ENCODE assay signal across 2 cellular contexts in genomic region chr2:42914314-42914713, GRCh38.
A peak's percentile ranks its signal among the peaks of the same experiment; 100 is the strongest.
TF ChIP-seq lines count a peak whose summit lies in the region.

No MANE protein-coding gene starts in this region.

TF ChIP-seq in K562, 482 proteins besides CTCF, POLR2A, EP300 and RAD21:
- TF ChIP-seq, protein P1, sequence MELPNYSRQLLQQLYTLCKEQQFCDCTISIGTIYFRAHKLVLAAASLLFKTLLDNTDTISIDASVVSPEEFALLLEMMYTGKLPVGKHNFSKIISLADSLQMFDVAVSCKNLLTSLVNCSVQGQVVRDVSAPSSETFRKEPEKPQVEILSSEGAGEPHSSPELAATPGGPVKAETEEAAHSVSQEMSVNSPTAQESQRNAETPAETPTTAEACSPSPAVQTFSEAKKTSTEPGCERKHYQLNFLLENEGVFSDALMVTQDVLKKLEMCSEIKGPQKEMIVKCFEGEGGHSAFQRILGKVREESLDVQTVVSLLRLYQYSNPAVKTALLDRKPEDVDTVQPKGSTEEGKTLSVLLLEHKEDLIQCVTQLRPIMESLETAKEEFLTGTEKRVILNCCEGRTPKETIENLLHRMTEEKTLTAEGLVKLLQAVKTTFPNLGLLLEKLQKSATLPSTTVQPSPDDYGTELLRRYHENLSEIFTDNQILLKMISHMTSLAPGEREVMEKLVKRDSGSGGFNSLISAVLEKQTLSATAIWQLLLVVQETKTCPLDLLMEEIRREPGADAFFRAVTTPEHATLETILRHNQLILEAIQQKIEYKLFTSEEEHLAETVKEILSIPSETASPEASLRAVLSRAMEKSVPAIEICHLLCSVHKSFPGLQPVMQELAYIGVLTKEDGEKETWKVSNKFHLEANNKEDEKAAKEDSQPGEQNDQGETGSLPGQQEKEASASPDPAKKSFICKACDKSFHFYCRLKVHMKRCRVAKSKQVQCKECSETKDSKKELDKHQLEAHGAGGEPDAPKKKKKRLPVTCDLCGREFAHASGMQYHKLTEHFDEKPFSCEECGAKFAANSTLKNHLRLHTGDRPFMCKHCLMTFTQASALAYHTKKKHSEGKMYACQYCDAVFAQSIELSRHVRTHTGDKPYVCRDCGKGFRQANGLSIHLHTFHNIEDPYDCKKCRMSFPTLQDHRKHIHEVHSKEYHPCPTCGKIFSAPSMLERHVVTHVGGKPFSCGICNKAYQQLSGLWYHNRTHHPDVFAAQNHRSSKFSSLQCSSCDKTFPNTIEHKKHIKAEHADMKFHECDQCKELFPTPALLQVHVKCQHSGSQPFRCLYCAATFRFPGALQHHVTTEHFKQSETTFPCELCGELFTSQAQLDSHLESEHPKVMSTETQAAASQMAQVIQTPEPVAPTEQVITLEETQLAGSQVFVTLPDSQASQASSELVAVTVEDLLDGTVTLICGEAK (IDR thresholded peaks at IDR 0.05): peak; percentile 75
- TF ChIP-seq, protein P1 (CRISPR knock-in tag; IDR thresholded peaks at IDR 0.05): no peak
- TF ChIP-seq POLR3G (IDR thresholded peaks at IDR 0.05; ENCODE audit: extremely low read depth, insufficient read length, insufficient replicate concordance): no peak
- TF ChIP-seq, protein P2, sequence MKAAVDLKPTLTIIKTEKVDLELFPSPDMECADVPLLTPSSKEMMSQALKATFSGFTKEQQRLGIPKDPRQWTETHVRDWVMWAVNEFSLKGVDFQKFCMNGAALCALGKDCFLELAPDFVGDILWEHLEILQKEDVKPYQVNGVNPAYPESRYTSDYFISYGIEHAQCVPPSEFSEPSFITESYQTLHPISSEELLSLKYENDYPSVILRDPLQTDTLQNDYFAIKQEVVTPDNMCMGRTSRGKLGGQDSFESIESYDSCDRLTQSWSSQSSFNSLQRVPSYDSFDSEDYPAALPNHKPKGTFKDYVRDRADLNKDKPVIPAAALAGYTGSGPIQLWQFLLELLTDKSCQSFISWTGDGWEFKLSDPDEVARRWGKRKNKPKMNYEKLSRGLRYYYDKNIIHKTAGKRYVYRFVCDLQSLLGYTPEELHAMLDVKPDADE (conservative IDR thresholded peaks at IDR 0.05; ENCODE audit: control insufficient read depth, low read depth, low read length): no peak

TF ChIP-seq in HepG2, 621 proteins besides CTCF, POLR2A, EP300 and RAD21 (continued from another document):
- TF ChIP-seq, protein P1 (IDR thresholded peaks at IDR 0.05): peak; percentile 48
- TF ChIP-seq, protein P1 (CRISPR knock-in tag; IDR thresholded peaks at IDR 0.05): peak; percentile 92
